Comparison of ENCODE assay signal across 8 cellular contexts in genomic region chr20:41177636-41178035, GRCh38. TPM values are rescaled to one million over a fixed set of nuclear protein-coding genes. Genes with fewer than 3 reads are reported as not detected.
DNase-seq lines count a peak whose midpoint lies in the region; ATAC-seq and TF ChIP-seq lines count a peak whose summit lies in the region.

No MANE protein-coding gene starts in this region.

- H3K36me3 Mint-ChIP-seq in activated B cell treated with CpG ODN at 0.5 μM for 24 hours (ENCODE audit: low read depth) = peaks cover 36% of the 10 kb centered on the region
- H3K36me3 Mint-ChIP-seq in T-helper 2 cell treated with Interferon-gamma antibody and Interleukin-4, amounts not matched to agents 5 μg/mL and 100 μg/mL, for 36 hours (ENCODE audit: low read depth) = peaks cover 61% of the 10 kb centered on the region

- POLR2A ChIA-PET in activated B cell treated with CpG ODN at 0.5 μM for 24 hours (lab: Charles Lee) = no interaction called here

- H3K27ac Mint-ChIP-seq in activated B cell treated with CpG ODN at 0.5 μM for 24 hours = no peak overlapping the region
- no peak overlapping the region for H3K27ac Mint-ChIP-seq in T-helper 2 cell treated with Interferon-gamma antibody and Interleukin-4, amounts not matched to agents 5 μg/mL and 100 μg/mL, for 36 hours

- no peak for TF ChIP-seq CTCF in activated B cell treated with CpG ODN at 0.5 μM for 24 hours (IDR thresholded peaks at IDR 0.05)

- no peaks in the 10 kb centered on the region for H3K4me1 Mint-ChIP-seq in activated B cell treated with CpG ODN at 0.5 μM for 24 hours
- peaks cover 13% of the 10 kb centered on the region for H3K4me1 Mint-ChIP-seq in T-helper 2 cell treated with Interferon-gamma antibody and Interleukin-4, amounts not matched to agents 5 μg/mL and 100 μg/mL, for 36 hours (ENCODE audit: low read depth)

- intact Hi-C loops in activated B cell treated with CpG ODN at 0.5 μM for 24 hours (cut with micrococcal nuclease) (no loop called here), head of caudate nucleus (cut with DNase I) (loop anchor here (10.0 kb wide), 1 partner anchor 237 kb away; no protein-coding TSS in a partner anchor)

- H3K27me3 Mint-ChIP-seq in activated B cell treated with CpG ODN at 0.5 μM for 24 hours = no peaks in the 10 kb centered on the region
- no peaks in the 10 kb centered on the region for H3K27me3 Mint-ChIP-seq in T-helper 2 cell treated with Interferon-gamma antibody and Interleukin-4, amounts not matched to agents 5 μg/mL and 100 μg/mL, for 36 hours (ENCODE audit: low read depth)

- no peak overlapping the region for H3K4me3 ChIP-seq in skeletal muscle cell (ENCODE audit: low read depth, low read length)

- ATAC-seq in activated B cell treated with CpG ODN at 0.5 μM for 24 hours (ENCODE audit: low read depth) (no peak), HG03139 (IDR thresholded peaks at IDR 0.05; ENCODE audit: unreplicated experiment) (no peak), HG03039 (IDR thresholded peaks at IDR 0.05; ENCODE audit: unreplicated experiment) (no peak), GM18519 (IDR thresholded peaks at IDR 0.05; ENCODE audit: low FRiP score, unreplicated experiment) (no peak)

- CTCF ChIA-PET in activated B cell treated with CpG ODN at 0.5 μM for 24 hours (lab: Charles Lee) = interaction anchor here (1.2 to 1.3 kb wide), 2 partner anchors 54 to 162 kb away, joined by 3 to 4 read pairs; no protein-coding TSS in a partner anchor

- H3K9me3 Mint-ChIP-seq in activated B cell treated with CpG ODN at 0.5 μM for 24 hours = no peaks in the 10 kb centered on the region
- no peaks in the 10 kb centered on the region for H3K9me3 Mint-ChIP-seq in T-helper 2 cell treated with Interferon-gamma antibody and Interleukin-4, amounts not matched to agents 5 μg/mL and 100 μg/mL, for 36 hours

- H3K4me3 Mint-ChIP-seq in activated B cell treated with CpG ODN at 0.5 μM for 24 hours = no peak overlapping the region
- H3K4me3 Mint-ChIP-seq in T-helper 2 cell treated with Interferon-gamma antibody and Interleukin-4, amounts not matched to agents 5 μg/mL and 100 μg/mL, for 36 hours = no peak overlapping the region

- DNase-seq in GM04503 (ENCODE audit: low read depth) (peak; percentile 95), activated B cell treated with CpG ODN at 0.5 μM for 24 hours (peak; percentile 12), head of caudate nucleus (peak in 28 of 42 donors; percentile 10 to 83 (median 44)), skeletal muscle cell (ENCODE audit: low read depth) (peak; percentile 81)
- DNase-seq in T-helper 2 cell treated with Interferon-gamma antibody and Interleukin-4, amounts not matched to agents 5 μg/mL and 100 μg/mL, for 36 hours (ENCODE audit: low spot score) = no peak

RNA-seq across cellular contexts. Expression of gene PLCG1, which starts 40.3 kb away (rescaled TPM):
- 61.1 and 61.8 TPM in 2 replicates for total RNA-seq in activated B cell treated with CpG ODN at 0.5 μM for 24 hours
